1 cellular context compared by ENCODE assay signal in genomic region chr4:55853484-55854046, GRCh38.
TF ChIP-seq lines count a peak whose summit lies in the region.

A gene with protein sequence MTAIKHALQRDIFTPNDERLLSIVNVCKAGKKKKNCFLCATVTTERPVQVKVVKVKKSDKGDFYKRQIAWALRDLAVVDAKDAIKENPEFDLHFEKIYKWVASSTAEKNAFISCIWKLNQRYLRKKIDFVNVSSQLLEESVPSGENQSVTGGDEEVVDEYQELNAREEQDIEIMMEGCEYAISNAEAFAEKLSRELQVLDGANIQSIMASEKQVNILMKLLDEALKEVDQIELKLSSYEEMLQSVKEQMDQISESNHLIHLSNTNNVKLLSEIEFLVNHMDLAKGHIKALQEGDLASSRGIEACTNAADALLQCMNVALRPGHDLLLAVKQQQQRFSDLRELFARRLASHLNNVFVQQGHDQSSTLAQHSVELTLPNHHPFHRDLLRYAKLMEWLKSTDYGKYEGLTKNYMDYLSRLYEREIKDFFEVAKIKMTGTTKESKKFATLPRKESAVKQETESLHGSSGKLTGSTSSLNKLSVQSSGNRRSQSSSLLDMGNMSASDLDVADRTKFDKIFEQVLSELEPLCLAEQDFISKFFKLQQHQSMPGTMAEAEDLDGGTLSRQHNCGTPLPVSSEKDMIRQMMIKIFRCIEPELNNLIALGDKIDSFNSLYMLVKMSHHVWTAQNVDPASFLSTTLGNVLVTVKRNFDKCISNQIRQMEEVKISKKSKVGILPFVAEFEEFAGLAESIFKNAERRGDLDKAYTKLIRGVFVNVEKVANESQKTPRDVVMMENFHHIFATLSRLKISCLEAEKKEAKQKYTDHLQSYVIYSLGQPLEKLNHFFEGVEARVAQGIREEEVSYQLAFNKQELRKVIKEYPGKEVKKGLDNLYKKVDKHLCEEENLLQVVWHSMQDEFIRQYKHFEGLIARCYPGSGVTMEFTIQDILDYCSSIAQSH (plus strand): TSS chr4:55853648. CDS start chr4:55858324, 4,676 bp downstream.

TF ChIP-seq in HepG2, 621 proteins besides CTCF, POLR2A, EP300 and RAD21 (continued from another document and continues in another):
- 0 out of 2 replicates have a peak, but pooled peaks have one; percentile 24 for TF ChIP-seq PRDM15 (CRISPR knock-in tag; IDR thresholded peaks at IDR 0.05)
- TF ChIP-seq SCMH1 (CRISPR knock-in tag; IDR thresholded peaks at IDR 0.05; ENCODE audit: borderline replicate concordance) = no peak
- TF ChIP-seq ZNF556 (CRISPR knock-in tag; IDR thresholded peaks at IDR 0.05; ENCODE audit: borderline replicate concordance) = peak; percentile 43; the same call in 1 of the 2 replicates
- TF ChIP-seq ZNF138 (CRISPR knock-in tag; IDR thresholded peaks at IDR 0.05; ENCODE audit: low read depth) = no peak
- peak; percentile 68 for TF ChIP-seq YY1 (IDR thresholded peaks at IDR 0.05; ENCODE audit: insufficient read depth, insufficient replicate concordance, low read depth, low read length)
- no peak for TF ChIP-seq REST (IDR thresholded peaks at IDR 0.05; ENCODE audit: borderline replicate concordance in 1 of 2, low read depth in 1 of 2, low read length in 2 of 2)
- TF ChIP-seq RNF2 (conservative IDR thresholded peaks at IDR 0.05; ENCODE audit: low read depth) = no peak
- TF ChIP-seq ATF3 (CRISPR knock-in tag; IDR thresholded peaks at IDR 0.05) = no peak
- TF ChIP-seq ZNF230 (CRISPR knock-in tag; IDR thresholded peaks at IDR 0.05) = no peak
- no peak for TF ChIP-seq TERF1 (CRISPR knock-in tag; IDR thresholded peaks at IDR 0.05)
- 0 out of 2 replicates have a peak, but pooled peaks have one; percentile 69 for TF ChIP-seq DMAP1 (CRISPR knock-in tag; IDR thresholded peaks at IDR 0.05)
- peak; percentile 83 for TF ChIP-seq ZNF724P (CRISPR knock-in tag; IDR thresholded peaks at IDR 0.05; ENCODE audit: borderline replicate concordance)
- TF ChIP-seq SP1 (IDR thresholded peaks at IDR 0.05) = no peak
- peak; percentile 62 for TF ChIP-seq SP1 (CRISPR knock-in tag; IDR thresholded peaks at IDR 0.05)
- TF ChIP-seq ZNF160 (CRISPR knock-in tag; IDR thresholded peaks at IDR 0.05) = no peak
- TF ChIP-seq, protein P1, sequence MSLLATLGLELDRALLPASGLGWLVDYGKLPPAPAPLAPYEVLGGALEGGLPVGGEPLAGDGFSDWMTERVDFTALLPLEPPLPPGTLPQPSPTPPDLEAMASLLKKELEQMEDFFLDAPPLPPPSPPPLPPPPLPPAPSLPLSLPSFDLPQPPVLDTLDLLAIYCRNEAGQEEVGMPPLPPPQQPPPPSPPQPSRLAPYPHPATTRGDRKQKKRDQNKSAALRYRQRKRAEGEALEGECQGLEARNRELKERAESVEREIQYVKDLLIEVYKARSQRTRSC (CRISPR knock-in tag; IDR thresholded peaks at IDR 0.05; ENCODE audit: low read depth) = no peak
- no peak for TF ChIP-seq SOX13 (IDR thresholded peaks at IDR 0.05)
- peak in 1 of 2 experiments; percentile 21; a peak in 1 of 4 replicates for TF ChIP-seq SOX13 (CRISPR knock-in tag; conservative IDR thresholded peaks at IDR 0.05 in 1 of 2, IDR thresholded peaks at IDR 0.05 in 1 of 2)
- no peak for TF ChIP-seq ZNF326 (CRISPR knock-in tag; IDR thresholded peaks at IDR 0.05; ENCODE audit: borderline replicate concordance)
- no peak for TF ChIP-seq CC2D1A (CRISPR knock-in tag; IDR thresholded peaks at IDR 0.05)
- TF ChIP-seq ZNF354B (CRISPR knock-in tag; IDR thresholded peaks at IDR 0.05) = no peak
- TF ChIP-seq SKIL (CRISPR knock-in tag; IDR thresholded peaks at IDR 0.05; ENCODE audit: borderline replicate concordance) = no peak
- no peak for TF ChIP-seq ZSCAN31 (CRISPR knock-in tag; IDR thresholded peaks at IDR 0.05; ENCODE audit: low read depth)
- no peak for TF ChIP-seq CHD4 (IDR thresholded peaks at IDR 0.05; ENCODE audit: borderline replicate concordance, low read length)
- TF ChIP-seq, protein P2, sequence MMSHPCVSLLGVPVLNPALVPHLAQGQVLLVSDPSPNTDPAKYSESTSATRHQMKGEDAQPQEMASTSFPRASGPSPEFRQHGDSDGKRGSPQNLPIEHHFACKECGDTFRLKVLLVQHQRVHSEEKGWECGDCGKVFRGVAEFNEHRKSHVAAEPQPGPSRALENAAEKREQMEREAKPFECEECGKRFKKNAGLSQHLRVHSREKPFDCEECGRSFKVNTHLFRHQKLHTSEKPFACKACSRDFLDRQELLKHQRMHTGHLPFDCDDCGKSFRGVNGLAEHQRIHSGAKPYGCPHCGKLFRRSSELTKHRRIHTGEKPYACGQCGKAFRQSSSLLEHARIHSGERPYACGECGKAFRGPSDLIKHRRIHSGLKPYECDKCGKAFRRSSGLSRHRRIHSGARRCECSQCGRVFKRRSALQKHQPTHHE (CRISPR knock-in tag; IDR thresholded peaks at IDR 0.05; ENCODE audit: borderline replicate concordance) = 0 out of 2 replicates have a peak, but pooled peaks have one; percentile 38
- no peak for TF ChIP-seq ZNF780A (CRISPR knock-in tag; IDR thresholded peaks at IDR 0.05)
- TF ChIP-seq HOXD1 (CRISPR knock-in tag; IDR thresholded peaks at IDR 0.05) = peak; percentile 64; the same call in 1 of the 2 replicates
- no peak for TF ChIP-seq PBX2 (CRISPR knock-in tag; IDR thresholded peaks at IDR 0.05)
- no peak for TF ChIP-seq ZNF605 (CRISPR knock-in tag; IDR thresholded peaks at IDR 0.05)
- TF ChIP-seq ZNF768 (CRISPR knock-in tag; IDR thresholded peaks at IDR 0.05) = peak; percentile 44; the same call in 1 of the 2 replicates
- TF ChIP-seq GATA4 (IDR thresholded peaks at IDR 0.05; ENCODE audit: borderline replicate concordance, low read depth) = no peak
- TF ChIP-seq SMAD9 (CRISPR knock-in tag; IDR thresholded peaks at IDR 0.05) = no peak
- TF ChIP-seq BCLAF1 (IDR thresholded peaks at IDR 0.05) = no peak
- TF ChIP-seq, protein P3, sequence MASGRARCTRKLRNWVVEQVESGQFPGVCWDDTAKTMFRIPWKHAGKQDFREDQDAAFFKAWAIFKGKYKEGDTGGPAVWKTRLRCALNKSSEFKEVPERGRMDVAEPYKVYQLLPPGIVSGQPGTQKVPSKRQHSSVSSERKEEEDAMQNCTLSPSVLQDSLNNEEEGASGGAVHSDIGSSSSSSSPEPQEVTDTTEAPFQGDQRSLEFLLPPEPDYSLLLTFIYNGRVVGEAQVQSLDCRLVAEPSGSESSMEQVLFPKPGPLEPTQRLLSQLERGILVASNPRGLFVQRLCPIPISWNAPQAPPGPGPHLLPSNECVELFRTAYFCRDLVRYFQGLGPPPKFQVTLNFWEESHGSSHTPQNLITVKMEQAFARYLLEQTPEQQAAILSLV (CRISPR knock-in tag; IDR thresholded peaks at IDR 0.05; ENCODE audit: borderline replicate concordance) = peak; percentile 21; the same call in 1 of the 2 replicates
- TF ChIP-seq TBX3 (IDR thresholded peaks at IDR 0.05; ENCODE audit: borderline replicate concordance) = no peak
- no peak for TF ChIP-seq CENPT (CRISPR knock-in tag; IDR thresholded peaks at IDR 0.05; ENCODE audit: low read depth)
- TF ChIP-seq NCOA1 (CRISPR knock-in tag; IDR thresholded peaks at IDR 0.05) = no peak
- TF ChIP-seq ADNP (CRISPR knock-in tag; IDR thresholded peaks at IDR 0.05) = no peak
- peak; percentile 85; the same call in 1 of the 2 replicates for TF ChIP-seq ZNF274 (CRISPR knock-in tag; IDR thresholded peaks at IDR 0.05)
